ENCODE assay signal across 19 cellular contexts in genomic region chr1:102853701-102854187, GRCh38.
DNase-seq lines count a peak whose midpoint lies in the region; ATAC-seq and TF ChIP-seq lines count a peak whose summit lies in the region.
"Had no signal": no experiment of that assay in that cellular context is flagged by ENCODE, and none has a peak within 500 bp of the region (broad histone marks: within the 10 kb centered on the region; RNA-seq: fewer than 3 reads in every experiment).

No MANE protein-coding gene starts in this region.

- H3K9me2 ChIP-seq in GM23338 (ENCODE audit: insufficient read depth), result no peaks in the 10 kb centered on the region

- H3K4me3 Mint-ChIP-seq in GM23338, result no peak overlapping the region
- H3K4me3 Mint-ChIP-seq in stimulated activated effector memory CD8-positive, alpha-beta T cell treated with anti-CD3 and anti-CD28 coated beads, Interleukin-12 subunit alpha, Interleukin-12 subunit beta, amount 100 ng/mL, for 72 hours, result no peak overlapping the region
- H3K4me3 Mint-ChIP-seq: CD14-positive monocyte had no signal

- TF ChIP-seq CTCF in GM23338 (conservative IDR thresholded peaks at IDR 0.05; ENCODE audit: low read depth in 2 of 2), result no peak

- H3K27ac ChIP-seq in GM23338 (ENCODE audit: low read depth) (no peak overlapping the region), mesendoderm (ENCODE audit: low read depth, low read length) (no peak overlapping the region)

- no peak overlapping the region for H3K4me3 ChIP-seq in GM23338
- H3K4me3 ChIP-seq in mesendoderm (ENCODE audit: low read length), result no peak overlapping the region
- H3K4me3 ChIP-seq: HAP-1, K562 had no signal

- H4K20me1 ChIP-seq in GM23338 (replicated peaks; ENCODE audit: insufficient read depth), result no peaks in the 10 kb centered on the region

- DNase-seq in ELF-1 (ENCODE audit: low read depth, low spot score) (peak; percentile 64), GM23338 (ENCODE audit: low spot score) (no peak), mesendoderm (no peak), NCI-H1417 treated with DMSO at 0.1 percent for 48 hours (lab: John Stamatoyannopoulos, UW) (no peak), iPS-NIHi11 (ENCODE audit: low spot score) (no peak)
- no peak for DNase-seq in stimulated activated effector memory CD8-positive, alpha-beta T cell treated with anti-CD3 and anti-CD28 coated beads, Interleukin-12 subunit alpha, Interleukin-12 subunit beta, amount 100 ng/mL, for 72 hours (ENCODE audit: low spot score in 2 of 2)
- DNase-seq: ACHN; AML-193; COR-L47; NCI-H146; NCI-H2081 treated with DMSO at 0.1 percent for 48 hours; NCI-H2227 treated with DMSO at 0.1 percent for 48 hours; NCI-H526; NK-92 treated with Interleukin-12 subunit alpha and Interleukin-12 subunit beta, amount 100 ng/mL, for 24 hours; SIG-M5 had no signal

- no peak for ATAC-seq in GM23338
- peak; percentile 26 for ATAC-seq in esophagus mucosa
- peak; percentile 31 for ATAC-seq in stimulated activated effector memory CD8-positive, alpha-beta T cell treated with anti-CD3 and anti-CD28 coated beads, Interleukin-12 subunit alpha, Interleukin-12 subunit beta, amount 100 ng/mL, for 72 hours
- ATAC-seq: K562 had no signal

- peaks cover 4% of the 10 kb centered on the region; the same call in 1 of the 3 replicates for H3K4me1 Mint-ChIP-seq in GM23338
- H3K4me1 Mint-ChIP-seq in stimulated activated effector memory CD8-positive, alpha-beta T cell treated with anti-CD3 and anti-CD28 coated beads, Interleukin-12 subunit alpha, Interleukin-12 subunit beta, amount 100 ng/mL, for 72 hours, result no peaks in the 10 kb centered on the region
- H3K4me1 Mint-ChIP-seq: CD14-positive monocyte had no signal

- no CpG with 5 or more reads among the region's 50 CpGs for WGBS in mesendoderm (ENCODE audit: extremely low coverage, insufficient coverage, low lambda C conversion rate)

- H3K56ac ChIP-seq in mesendoderm (ENCODE audit: low read length), result no peak overlapping the region

- no peaks in the 10 kb centered on the region for H3K79me1 ChIP-seq in mesendoderm (ENCODE audit: low read length)

- H3K23ac ChIP-seq in mesendoderm (ENCODE audit: low read length), result no peak overlapping the region

- H2BK15ac ChIP-seq in mesendoderm (replicated peaks; ENCODE audit: low read depth), result no peak overlapping the region

- H2BK120ac ChIP-seq in mesendoderm (ENCODE audit: low read depth, low read length), result no peak overlapping the region

- no peak overlapping the region for H4K5ac ChIP-seq in mesendoderm (ENCODE audit: low read length)

- H3K4me1 ChIP-seq in GM23338 (ENCODE audit: insufficient read depth) (no peaks in the 10 kb centered on the region), mesendoderm (ENCODE audit: control insufficient read depth, low read depth, low read length) (no peaks in the 10 kb centered on the region)
- H3K4me1 ChIP-seq: HAP-1 had no signal

- H3K4me2 ChIP-seq in GM23338 (no peak overlapping the region), mesendoderm (ENCODE audit: low read length) (no peak overlapping the region)

- H3K18ac ChIP-seq in mesendoderm (ENCODE audit: low read length), result no peak overlapping the region

- H2AK5ac ChIP-seq in mesendoderm (ENCODE audit: low read length), result no peak overlapping the region

- H3K27me3 ChIP-seq in GM23338 (ENCODE audit: insufficient read depth) (no peaks in the 10 kb centered on the region), mesendoderm (ENCODE audit: insufficient read depth, low read length, poor library complexity) (no peaks in the 10 kb centered on the region)

- no peak overlapping the region for H3K27ac Mint-ChIP-seq in GM23338
- H3K27ac Mint-ChIP-seq in stimulated activated effector memory CD8-positive, alpha-beta T cell treated with anti-CD3 and anti-CD28 coated beads, Interleukin-12 subunit alpha, Interleukin-12 subunit beta, amount 100 ng/mL, for 72 hours, result no peak overlapping the region
- H3K27ac Mint-ChIP-seq: CD14-positive monocyte had no signal

- H3K27me3 Mint-ChIP-seq in GM23338 (ENCODE audit: insufficient read depth, low read depth, poor library complexity), result peaks cover 3% of the 10 kb centered on the region

- H3K36me3 ChIP-seq in GM23338 (ENCODE audit: insufficient read depth), result no peaks in the 10 kb centered on the region
- H3K36me3 ChIP-seq in mesendoderm (ENCODE audit: control insufficient read depth, insufficient read depth, low read length), result no peaks in the 10 kb centered on the region
- H3K36me3 ChIP-seq: HAP-1 had no signal

- peaks cover 29% of the 10 kb centered on the region for H3K9me3 Mint-ChIP-seq in GM23338
- H3K9me3 Mint-ChIP-seq in stimulated activated effector memory CD8-positive, alpha-beta T cell treated with anti-CD3 and anti-CD28 coated beads, Interleukin-12 subunit alpha, Interleukin-12 subunit beta, amount 100 ng/mL, for 72 hours, result peaks cover 16% of the 10 kb centered on the region

- no peak overlapping the region for H3K4ac ChIP-seq in mesendoderm (ENCODE audit: low read depth, low read length)

- H4K8ac ChIP-seq in mesendoderm (ENCODE audit: low read depth, low read length), result no peak overlapping the region

- peaks cover 23% of the 10 kb centered on the region; the same call in 2 of the 3 replicates for H3K36me3 Mint-ChIP-seq in GM23338 (ENCODE audit: low read depth)
- no peaks in the 10 kb centered on the region for H3K36me3 Mint-ChIP-seq in stimulated activated effector memory CD8-positive, alpha-beta T cell treated with anti-CD3 and anti-CD28 coated beads, Interleukin-12 subunit alpha, Interleukin-12 subunit beta, amount 100 ng/mL, for 72 hours
- H3K36me3 Mint-ChIP-seq: CD14-positive monocyte had no signal

- H3K9ac ChIP-seq in mesendoderm (ENCODE audit: low read length), result no peak overlapping the region

- H2BK5ac ChIP-seq in mesendoderm (ENCODE audit: low read length), result no peak overlapping the region

- H2AFZ ChIP-seq in GM23338, result peak overlapping the region; percentile 3

- H3F3A ChIP-seq in GM23338 (replicated peaks; ENCODE audit: low read depth), result no peaks in the 10 kb centered on the region

- H3K79me2 ChIP-seq in GM23338 (replicated peaks; ENCODE audit: insufficient read depth) (no peaks in the 10 kb centered on the region), mesendoderm (ENCODE audit: control insufficient read depth, insufficient read depth, low read length) (no peaks in the 10 kb centered on the region)

TF ChIP-seq in GM23338, 12 proteins besides CTCF, POLR2A, EP300 and RAD21 (continues in another document):
- TF ChIP-seq REST (IDR thresholded peaks at IDR 0.05; ENCODE audit: unreplicated experiment), result no peak
- no peak for TF ChIP-seq JUNB (IDR thresholded peaks at IDR 0.05; ENCODE audit: unreplicated experiment)
- TF ChIP-seq ZNF331 (CRISPR knock-in tag; IDR thresholded peaks at IDR 0.05; ENCODE audit: low read depth), result no peak
- no peak for TF ChIP-seq ZNF114 (CRISPR knock-in tag; IDR thresholded peaks at IDR 0.05)
- TF ChIP-seq, protein P1, sequence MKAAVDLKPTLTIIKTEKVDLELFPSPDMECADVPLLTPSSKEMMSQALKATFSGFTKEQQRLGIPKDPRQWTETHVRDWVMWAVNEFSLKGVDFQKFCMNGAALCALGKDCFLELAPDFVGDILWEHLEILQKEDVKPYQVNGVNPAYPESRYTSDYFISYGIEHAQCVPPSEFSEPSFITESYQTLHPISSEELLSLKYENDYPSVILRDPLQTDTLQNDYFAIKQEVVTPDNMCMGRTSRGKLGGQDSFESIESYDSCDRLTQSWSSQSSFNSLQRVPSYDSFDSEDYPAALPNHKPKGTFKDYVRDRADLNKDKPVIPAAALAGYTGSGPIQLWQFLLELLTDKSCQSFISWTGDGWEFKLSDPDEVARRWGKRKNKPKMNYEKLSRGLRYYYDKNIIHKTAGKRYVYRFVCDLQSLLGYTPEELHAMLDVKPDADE (IDR thresholded peaks at IDR 0.05), result no peak
